Comparison of ENCODE assay signal across 8 cellular contexts in the genomic region with DNA sequence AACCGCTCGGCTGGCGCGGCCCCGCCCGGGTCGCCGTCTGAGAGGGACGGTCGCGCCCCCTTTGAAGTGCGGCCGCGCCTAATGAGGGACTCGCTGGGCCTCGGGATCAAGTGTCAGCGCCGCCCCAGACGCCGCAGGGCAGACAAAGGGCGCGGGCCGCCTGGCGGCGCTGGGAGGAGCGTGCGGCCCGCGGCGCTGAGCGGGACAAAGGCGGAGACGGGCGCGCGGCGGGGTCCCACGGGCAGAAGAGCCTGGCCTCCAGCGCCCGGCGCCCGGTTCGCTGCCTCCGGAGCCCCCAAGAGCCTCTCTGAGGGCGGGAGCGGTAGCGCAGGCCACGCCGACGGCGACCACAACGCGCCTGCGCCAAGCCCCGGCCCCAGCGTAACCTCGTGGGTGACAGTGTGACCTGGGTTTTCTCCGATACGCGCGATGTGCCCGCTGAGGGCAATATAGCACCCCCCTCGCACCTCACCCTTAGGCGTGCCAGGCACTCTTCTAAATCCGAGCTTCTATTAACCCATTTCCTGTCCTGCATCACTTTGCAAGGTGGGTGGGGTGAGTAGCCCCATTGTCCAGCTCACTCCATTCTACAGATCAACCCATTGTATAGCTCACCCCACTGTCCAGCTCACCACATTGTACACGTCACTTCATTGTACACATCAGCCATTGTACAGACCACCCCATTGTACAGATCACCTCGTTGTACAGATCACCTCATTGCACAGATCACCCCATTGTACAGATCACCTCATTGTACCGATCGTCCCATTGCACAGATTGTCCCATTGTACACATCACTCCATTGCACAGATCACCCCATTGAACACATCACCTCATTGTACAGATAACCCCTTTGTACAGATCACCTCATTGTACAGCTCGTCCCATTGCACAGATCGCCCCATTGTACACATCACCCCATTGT. TPM values are rescaled to one million over a fixed set of nuclear protein-coding genes. Genes with fewer than 3 reads are reported as not detected.
A peak's percentile ranks its signal among the peaks of the same experiment; 100 is the strongest.
DNase-seq lines count a peak whose midpoint lies in the region; ATAC-seq and TF ChIP-seq lines count a peak whose summit lies in the region.

No MANE protein-coding gene starts in this region.

- H3K27me3 Mint-ChIP-seq in neural crest cell (ENCODE audit: low read depth), result peaks cover 6% of the 10 kb centered on the region
- no peaks in the 10 kb centered on the region for H3K27me3 Mint-ChIP-seq in stimulated activated naive CD8-positive, alpha-beta T cell treated with anti-CD3 and anti-CD28 coated beads, Interleukin-15, amount 100 ng/mL, for 72 hours

- H3K4me3 Mint-ChIP-seq in neural crest cell, result peak overlapping the region; percentile 52
- peak overlapping the region; percentile 72 to 86 for H3K4me3 Mint-ChIP-seq in stimulated activated naive CD8-positive, alpha-beta T cell treated with anti-CD3 and anti-CD28 coated beads, Interleukin-15, amount 100 ng/mL, for 72 hours

- H3K4me3 ChIP-seq in fibroblast of the aortic adventitia (ENCODE audit: low read depth, low read length), result peak overlapping the region; percentile 66

- H3K27ac Mint-ChIP-seq in neural crest cell (ENCODE audit: unreplicated experiment), result peak overlapping the region; percentile 70
- peak overlapping the region in 1 of 2 donors; percentile 28 for H3K27ac Mint-ChIP-seq in stimulated activated naive CD8-positive, alpha-beta T cell treated with anti-CD3 and anti-CD28 coated beads, Interleukin-15, amount 100 ng/mL, for 72 hours

- TF ChIP-seq CTCF in GM13976 (IDR thresholded peaks at IDR 0.05; ENCODE audit: borderline replicate concordance, control extremely low read depth, extremely low read depth, insufficient read depth, missing control alignments) (peak; percentile 39), fibroblast of the aortic adventitia (IDR thresholded peaks at IDR 0.05; ENCODE audit: insufficient read depth, low read length) (peak; percentile 28), neural crest cell (conservative IDR thresholded peaks at IDR 0.05) (peak; percentile 65)

- peaks cover 2% of the 10 kb centered on the region for H3K36me3 Mint-ChIP-seq in neural crest cell (ENCODE audit: low read depth)

- in situ Hi-C loops in GM13976 (cut with MboI; ENCODE audit: low sequenced_read_pairs, unreplicated experiment), result no loop called here

- H3K4me1 Mint-ChIP-seq in neural crest cell, result peaks cover 55% of the 10 kb centered on the region
- peaks cover 22% of the 10 kb centered on the region for H3K4me1 Mint-ChIP-seq in stimulated activated naive CD8-positive, alpha-beta T cell treated with anti-CD3 and anti-CD28 coated beads, Interleukin-15, amount 100 ng/mL, for 72 hours

- DNase-seq in GM13976 (ENCODE audit: low spot score) (peak; percentile 81), NCI-H460 (ENCODE audit: extremely low read depth, low read depth) (peak; percentile 4), fibroblast of the aortic adventitia (ENCODE audit: low read depth) (peak; percentile 32), neural crest cell (ENCODE audit: low read depth, low spot score) (peak; percentile 73), SKM-1 treated with dmso at 0.1 percent for 144 hours (lab: John Stamatoyannopoulos, UW; ENCODE audit: unreplicated experiment) (no peak)
- DNase-seq in activated T-helper 1 cell treated with anti-CD3 and anti-CD28 coated beads, Interleukin-2, amount 50 U/mL, for 16 hours (ENCODE audit: low read depth in 1 of 2, low spot score in 1 of 2), result peak; percentile 10 to 52
- peak; percentile 59 to 62 for DNase-seq in stimulated activated naive CD8-positive, alpha-beta T cell treated with anti-CD3 and anti-CD28 coated beads, Interleukin-15, amount 100 ng/mL, for 72 hours

- ATAC-seq in HG02623 (IDR thresholded peaks at IDR 0.05; ENCODE audit: unreplicated experiment), result peak; percentile 80
- peak; percentile 89 for ATAC-seq in stimulated activated naive CD8-positive, alpha-beta T cell treated with anti-CD3 and anti-CD28 coated beads, Interleukin-15, amount 100 ng/mL, for 72 hours

- H3K9me3 Mint-ChIP-seq in neural crest cell, result peaks cover 3% of the 10 kb centered on the region
- H3K9me3 Mint-ChIP-seq in stimulated activated naive CD8-positive, alpha-beta T cell treated with anti-CD3 and anti-CD28 coated beads, Interleukin-15, amount 100 ng/mL, for 72 hours, result no peaks in the 10 kb centered on the region

RNA-seq across cellular contexts. Expression of a gene that starts 33.7 kb away (rescaled TPM):
- total RNA-seq in NCI-H460 (2014; rRNA removed; shearing (Covaris generic)), result 12.1 and 12.2 TPM in 2 replicates
- 26.9 and 47.0 TPM in 2 replicates for polyA plus RNA-seq in NCI-H460 (2014; cell fraction: nucleus; rRNA removed)
- total RNA-seq in fibroblast of the aortic adventitia (ENCODE audit: low replicate concordance), result 25.6 and 32.2 TPM in 2 replicates
- total RNA-seq in neural crest cell, result 36.7 and 40.0 TPM in 2 replicates
